18 cellular contexts compared by ENCODE assay signal in the genomic region with DNA sequence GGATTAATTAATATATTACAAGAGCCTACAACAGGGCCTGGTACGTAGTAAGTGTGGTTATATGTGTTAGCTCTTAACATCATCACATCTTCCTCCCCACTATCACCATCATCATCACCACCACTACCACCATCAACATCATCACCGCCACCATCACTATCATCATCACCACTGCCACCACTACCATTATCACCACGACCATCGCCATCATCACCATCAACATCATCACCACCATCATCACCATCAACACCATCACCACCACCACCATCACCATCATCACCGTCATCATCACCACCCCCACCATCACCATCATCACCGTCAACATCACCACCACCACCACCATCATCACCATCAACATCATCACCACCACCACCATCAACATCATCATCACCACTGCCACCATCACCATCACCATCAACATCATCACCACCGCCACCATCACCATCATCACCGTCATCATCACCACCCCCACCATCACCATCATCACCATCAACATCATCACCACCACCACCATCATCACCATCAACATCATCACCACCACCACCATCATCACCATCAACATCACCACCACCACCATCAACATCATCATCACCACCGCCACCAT. TPM values are rescaled to one million over a fixed set of nuclear protein-coding genes. Genes with fewer than 3 reads are reported as not detected.
DNase-seq lines count a peak whose midpoint lies in the region; ATAC-seq, FAIRE-seq and TF ChIP-seq lines count a peak whose summit lies in the region.
"Had no signal": no experiment of that assay in that cellular context is flagged by ENCODE, and none has a peak within 500 bp of the region (broad histone marks: within the 10 kb centered on the region; RNA-seq: fewer than 3 reads in every experiment).

No MANE protein-coding gene starts in this region.

- H3K14ac ChIP-seq in H1 (ENCODE audit: insufficient read length): no peak overlapping the region

- no peak overlapping the region for H4K91ac ChIP-seq in H1 (replicated peaks; ENCODE audit: insufficient read length, low read length)

- peaks cover 4% of the 10 kb centered on the region for H3K9me3 Mint-ChIP-seq in stimulated activated naive CD8-positive, alpha-beta T cell treated with anti-CD3 and anti-CD28 coated beads, Interleukin-15, Interleukin-2, amounts not matched to agents 100 ng/mL and 50 ng/mL, for 24 hours

- H3K27me3 ChIP-seq in H1 (replicated peaks in 1 of 4; ENCODE audit: control insufficient read depth in 3 of 4, extremely low read depth in 1 of 4, insufficient read depth in 3 of 4, low read length in 3 of 4): no peaks in the 10 kb centered on the region
- H3K27me3 ChIP-seq: Peyer's patch had no signal

- H3K23me2 ChIP-seq in H1 (ENCODE audit: low read depth, low read length): peaks cover 7% of the 10 kb centered on the region; the same call in 1 of the 2 replicates

- no peak overlapping the region for H2BK120ac ChIP-seq in H1 (replicated peaks; ENCODE audit: low read depth, low read length)

- TF ChIP-seq CTCF in H1 (IDR thresholded peaks at IDR 0.05; ENCODE audit: control extremely low read depth in 1 of 3, insufficient read depth in 1 of 3, low read depth in 1 of 3, low read length in 3 of 3): no peak

- no peak overlapping the region for H3K18ac ChIP-seq in H1 (ENCODE audit: extremely low read depth, low read length)

- no peak overlapping the region for H2BK15ac ChIP-seq in H1 (ENCODE audit: low read length)

- no peaks in the 10 kb centered on the region; the same call in 1 of the 2 replicates for H3K79me1 ChIP-seq in H1 (ENCODE audit: low read depth, low read length)

- TF ChIP-seq POLR2A in H1 (IDR thresholded peaks at IDR 0.05; ENCODE audit: control extremely low read depth in 1 of 2, low read depth in 2 of 2, low read length in 2 of 2): no peak

- no peaks in the 10 kb centered on the region; a peak in 1 of 4 replicates for H3K79me2 ChIP-seq in H1 (ENCODE audit: control insufficient read depth in 1 of 2, insufficient read depth in 2 of 2, low read length in 2 of 2)

- peak overlapping the region; percentile 99 for H3K56ac ChIP-seq in H1 (replicated peaks; ENCODE audit: insufficient read length, low read depth, low read length)

- H3K27me3 Mint-ChIP-seq in stimulated activated naive CD8-positive, alpha-beta T cell treated with anti-CD3 and anti-CD28 coated beads, Interleukin-15, Interleukin-2, amounts not matched to agents 100 ng/mL and 50 ng/mL, for 24 hours: no peaks in the 10 kb centered on the region

- CTCF ChIA-PET in H1 (lab: Charles Lee; ENCODE audit: partially characterized antibody): interaction anchor here (1.1 to 1.2 kb wide), 2 partner anchors 13 to 58 kb away, joined by 3 read pairs; no protein-coding TSS in a partner anchor

- no peak for ATAC-seq in stimulated activated naive CD8-positive, alpha-beta T cell treated with anti-CD3 and anti-CD28 coated beads, Interleukin-15, Interleukin-2, amounts not matched to agents 100 U/mL and 50 U/mL, for 24 hours
- ATAC-seq in sciatic nerve (no peak), GM19351 (IDR thresholded peaks at IDR 0.05; ENCODE audit: unreplicated experiment) (no peak)
- ATAC-seq: A549, GM12878 had no signal

- H3K27ac Mint-ChIP-seq in stimulated activated naive CD8-positive, alpha-beta T cell treated with anti-CD3 and anti-CD28 coated beads, Interleukin-15, Interleukin-2, amounts not matched to agents 100 ng/mL and 50 ng/mL, for 24 hours: peak overlapping the region; percentile 72

- peaks cover 32% of the 10 kb centered on the region for H3K4me1 Mint-ChIP-seq in stimulated activated naive CD8-positive, alpha-beta T cell treated with anti-CD3 and anti-CD28 coated beads, Interleukin-15, Interleukin-2, amounts not matched to agents 100 ng/mL and 50 ng/mL, for 24 hours (ENCODE audit: low read depth)

- H2AFZ ChIP-seq in H1 (ENCODE audit: low read length): no peak overlapping the region
- H2AFZ ChIP-seq: GM23248 had no signal

- no peak overlapping the region for H3K23ac ChIP-seq in H1 (ENCODE audit: insufficient read length)

- H2AK5ac ChIP-seq in H1 (ENCODE audit: low read depth, low read length): no peak overlapping the region

- DNase-seq in stimulated activated naive CD8-positive, alpha-beta T cell treated with anti-CD3 and anti-CD28 coated beads, Interleukin-15, Interleukin-2, amounts not matched to agents 100 U/mL and 50 U/mL, for 24 hours: no peak
- no peak for DNase-seq in H1 (ENCODE audit: low read depth in 1 of 2, low spot score in 2 of 2)
- peak; percentile 8 for DNase-seq in sciatic nerve (ENCODE audit: low spot score)
- no peak for DNase-seq in activated naive CD4-positive, alpha-beta T cell treated with Interleukin-2 at 50 U/mL for 16 hours
- DNase-seq in DMS53 (lab: John Stamatoyannopoulos, UW): no peak
- DNase-seq: Caco-2, Karpas-422, NCI-H1417, NCI-H1930, NCI-H2171, Right ventricle myocardium superior had no signal

- no peak overlapping the region for H3K27ac ChIP-seq in H1 (ENCODE audit: low read depth, low read length)
- H3K27ac ChIP-seq: A549, GM23248, Peyer's patch had no signal

- no peak overlapping the region for H2BK12ac ChIP-seq in H1 (ENCODE audit: low read depth, low read length)

- H3K36me3 Mint-ChIP-seq in stimulated activated naive CD8-positive, alpha-beta T cell treated with anti-CD3 and anti-CD28 coated beads, Interleukin-15, Interleukin-2, amounts not matched to agents 100 ng/mL and 50 ng/mL, for 24 hours (ENCODE audit: low read depth): no peaks in the 10 kb centered on the region

- H4K8ac ChIP-seq in H1 (ENCODE audit: extremely low read depth, insufficient read depth, low read length): no peak overlapping the region

- no peak for FAIRE-seq in H1 (lab: Jason Lieb, UNC)
- FAIRE-seq: A549, GM12878, GM19239 had no signal

- WGBS in H1 (ENCODE audit: extremely low coverage in 1 of 2, insufficient coverage in 1 of 2, insufficient read length in 1 of 2, insufficient replicate concordance in 2 of 2, low coverage in 1 of 2, low lambda C conversion rate in 2 of 2, missing lambda C conversion rate in 1 of 2), 2 experiments: 85% methylated on average over 9 of the region's 9 CpGs; no CpG with 5 or more reads in 1 of the 2 experiments

- no peak overlapping the region for H4K5ac ChIP-seq in H1 (ENCODE audit: insufficient read length, low read depth, low read length)

- H3K4me3 ChIP-seq in H1 (ENCODE audit: extremely low read depth in 1 of 4, insufficient read depth in 2 of 4, low read depth in 3 of 4, low read length in 4 of 4): no peak overlapping the region
- H3K4me3 ChIP-seq: A549, GM12878, GM23248, Peyer's patch had no signal

- H3K4me3 Mint-ChIP-seq in stimulated activated naive CD8-positive, alpha-beta T cell treated with anti-CD3 and anti-CD28 coated beads, Interleukin-15, Interleukin-2, amounts not matched to agents 100 ng/mL and 50 ng/mL, for 24 hours: no peak overlapping the region

- POLR2A ChIA-PET in H1 (lab: Charles Lee; ENCODE audit: partially characterized antibody): interaction anchor here (0.7 kb wide), 1 partner anchor 19 kb away, joined by 4 read pairs; no protein-coding TSS in a partner anchor

- no peaks in the 10 kb centered on the region; a peak in 1 of 4 replicates for H3K9me3 ChIP-seq in H1 (ENCODE audit: insufficient read depth in 2 of 2, low read depth in 1 of 2, low read length in 1 of 2)
- H3K9me3 ChIP-seq: Caco-2, Peyer's patch had no signal

- TF ChIP-seq RAD21 in H1 (IDR thresholded peaks at IDR 0.05 in 1 of 2, conservative IDR thresholded peaks at IDR 0.05 in 1 of 2; ENCODE audit: low read depth in 2 of 2, low read length in 2 of 2): no peak

- peaks cover 0 to 2% of the 10 kb centered on the region in 2 experiments for H4K20me1 ChIP-seq in H1 (replicated peaks in 1 of 2; ENCODE audit: control insufficient read depth in 1 of 2, insufficient read depth in 2 of 2, low read length in 2 of 2)

- H2BK20ac ChIP-seq in H1 (ENCODE audit: low read length): no peak overlapping the region; the same call in 1 of the 2 replicates

- no peak overlapping the region for H2BK5ac ChIP-seq in H1 (ENCODE audit: low read depth, low read length)

- no peak overlapping the region for H3K4ac ChIP-seq in H1 (replicated peaks; ENCODE audit: insufficient read length, low read depth, low read length)

- H3K9ac ChIP-seq in H1 (replicated peaks in 1 of 4; ENCODE audit: extremely low read depth in 1 of 4, low read depth in 3 of 4, low read length in 3 of 4): no peak overlapping the region
- H3K9ac ChIP-seq: GM23248 had no signal

- no peak overlapping the region for H3K4me2 ChIP-seq in H1 (ENCODE audit: insufficient read depth in 1 of 2, low read depth in 2 of 2, low read length in 2 of 2)
- H3K4me2 ChIP-seq: A549 had no signal

- peaks cover 0 to 2% (median 0%) of the 10 kb centered on the region in 4 experiments; a peak in 1 of 7 replicates for H3K4me1 ChIP-seq in H1 (replicated peaks in 1 of 4; ENCODE audit: control insufficient read depth in 3 of 4, insufficient read depth in 4 of 4, low read length in 3 of 4)
- H3K4me1 ChIP-seq: A549, Caco-2, Peyer's patch had no signal

- no peak for TF ChIP-seq EP300 in H1 (IDR thresholded peaks at IDR 0.05; ENCODE audit: borderline replicate concordance in 1 of 2, low read depth in 2 of 2, low read length in 2 of 2)

- intact Hi-C loops in sciatic nerve (cut with DNase I): no loop called here

- no peaks in the 10 kb centered on the region for H3K36me3 ChIP-seq in H1 (ENCODE audit: control insufficient read depth in 2 of 4, insufficient read depth in 4 of 4, low read length in 3 of 4)
- H3K36me3 ChIP-seq: Peyer's patch had no signal

TF ChIP-seq in H1, 55 proteins besides CTCF, POLR2A, EP300 and RAD21 (continues in another document):
- TF ChIP-seq CBX5 (IDR thresholded peaks at IDR 0.05; ENCODE audit: low read depth, low read length): no peak

RNA-seq across cellular contexts. Expression of a gene that starts 7.8 kb away (rescaled TPM):
- 29.4 and 32.7 TPM in 2 replicates for total RNA-seq in H1 (2021; fragmentation: NEBNext Ultra II Directional; extraction: Animal tissue kit (Norgen Biotek cat#: 25700))
- 29.1 and 38.2 TPM in 2 replicates for polyA plus RNA-seq in H1 (2011; rRNA removed)
- polyA plus RNA-seq in H1 (2011; cell fraction: cytosol; rRNA removed): 25.4 TPM
- 31.2 TPM for polyA plus RNA-seq in H1 (2011; cell fraction: nucleus; rRNA removed)
- 22.5 to 25.9 TPM (median 24.5 TPM) in 4 replicates for polyA plus RNA-seq in H1 (2012, experiment 1 of 2)
- polyA plus RNA-seq in H1 (2012, experiment 2 of 2): 21.4 TPM
- polyA plus RNA-seq in H1 (2013, experiment 1 of 2): 34.5 TPM
- polyA plus RNA-seq in H1 (2013, experiment 2 of 2): 34.4 TPM
- polyA minus RNA-seq in H1 (2011; rRNA and poly(A)+ RNA removed): 26.9 and 37.0 TPM in 2 replicates
- 15.6 TPM for polyA minus RNA-seq in H1 (2011; cell fraction: cytosol; rRNA and poly(A)+ RNA removed)
- 17.7 TPM for polyA minus RNA-seq in H1 (2011; cell fraction: nucleus; rRNA and poly(A)+ RNA removed)
- 62.8 TPM for total RNA-seq in sciatic nerve

RNA-seq across cellular contexts. Expression of a gene that starts 37.4 kb away (rescaled TPM):
- total RNA-seq in H1 (2021; fragmentation: NEBNext Ultra II Directional; extraction: Animal tissue kit (Norgen Biotek cat#: 25700)): 16.6 and 18.4 TPM in 2 replicates
- 8.1 and 8.7 TPM in 2 replicates for polyA plus RNA-seq in H1 (2011; rRNA removed)
- 14.7 TPM for polyA plus RNA-seq in H1 (2011; cell fraction: cytosol; rRNA removed)
- 7.4 TPM for polyA plus RNA-seq in H1 (2011; cell fraction: nucleus; rRNA removed)
- polyA plus RNA-seq in H1 (2012, experiment 1 of 2): 20.7 to 29.4 TPM (median 24.4 TPM) in 4 replicates
- 29.3 TPM for polyA plus RNA-seq in H1 (2012, experiment 2 of 2)
- polyA plus RNA-seq in H1 (2013, experiment 1 of 2): 35.3 TPM
- 37.6 TPM for polyA plus RNA-seq in H1 (2013, experiment 2 of 2)
- polyA minus RNA-seq in H1 (2011; rRNA and poly(A)+ RNA removed): 6.5 and 28.8 TPM in 2 replicates
- polyA minus RNA-seq in H1 (2011; cell fraction: cytosol; rRNA and poly(A)+ RNA removed): 7.0 TPM
- polyA minus RNA-seq in H1 (2011; cell fraction: nucleus; rRNA and poly(A)+ RNA removed): 3.3 TPM
- 39.5 TPM for total RNA-seq in sciatic nerve
